8 cellular contexts compared by ENCODE assay signal in the genomic region with DNA sequence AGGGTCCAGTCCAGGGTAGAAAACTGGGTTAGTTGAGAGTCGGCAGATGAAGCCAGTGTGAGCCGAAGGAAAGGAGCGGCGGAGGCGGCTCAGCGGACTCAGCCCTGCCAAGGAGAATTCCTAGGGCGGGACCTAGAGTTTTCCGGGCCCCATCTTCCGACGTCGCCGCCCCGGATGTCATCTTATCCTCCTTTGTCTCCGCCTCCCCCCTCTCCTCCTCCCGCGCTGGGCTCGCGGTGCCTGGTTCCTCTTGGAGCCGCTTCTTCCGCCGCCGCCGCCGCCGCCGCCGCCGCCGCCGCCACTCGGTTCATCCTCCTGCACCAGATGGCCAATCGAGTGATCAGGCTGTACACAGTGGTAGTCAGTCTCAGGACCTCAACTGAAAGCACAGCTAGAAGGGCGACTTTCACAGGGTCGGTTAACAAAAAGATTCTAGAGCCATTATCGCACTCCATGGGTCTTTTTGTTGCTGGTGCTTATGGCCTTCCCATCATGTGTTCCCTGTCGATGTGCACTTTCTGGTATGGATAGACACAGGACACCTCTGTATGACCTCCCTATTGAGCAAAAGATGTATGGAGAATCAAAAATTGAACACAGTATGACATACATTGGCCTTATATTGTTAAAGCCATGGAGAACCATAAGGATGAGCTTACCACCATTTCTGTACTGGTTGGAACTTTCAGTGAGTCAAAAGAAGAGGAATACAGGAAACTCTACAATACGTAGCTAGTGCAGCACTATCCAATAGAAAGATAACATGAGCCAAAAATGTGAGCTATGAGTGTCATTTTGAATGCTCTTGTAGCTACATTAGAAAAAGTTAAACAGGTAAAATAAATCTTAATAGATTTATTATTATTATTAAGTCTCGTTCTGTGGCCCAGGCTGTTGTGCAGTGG. TPM values are rescaled to one million over a fixed set of nuclear protein-coding genes. Genes with fewer than 3 reads are reported as not detected.
DNase-seq lines count a peak whose midpoint lies in the region; ATAC-seq and TF ChIP-seq lines count a peak whose summit lies in the region.

No MANE protein-coding gene starts in this region.

- peak overlapping the region; percentile 44 to 65 for H3K4me3 ChIP-seq in duodenal mucosa (ENCODE audit: low read depth in 1 of 2, low read length in 2 of 2)
- H3K4me3 ChIP-seq in lower leg skin (ENCODE audit: low read depth, poor library complexity, severe bottlenecking) = no peak overlapping the region

- TF ChIP-seq POLR2A in lower leg skin (IDR thresholded peaks at IDR 0.05) = no peak

- peak overlapping the region; percentile 25 for H3K27ac ChIP-seq in duodenal mucosa (ENCODE audit: low read depth, low read length)

- 6 to 35% methylated on average over 27 to 38 of the region's 38 CpGs for WGBS in lower leg skin, 2 donors

- no peak for TF ChIP-seq CTCF in lower leg skin (IDR thresholded peaks at IDR 0.05)

- ATAC-seq in GM19438 (IDR thresholded peaks at IDR 0.05; ENCODE audit: low read depth, unreplicated experiment) (peak; percentile 95), HG03558 (IDR thresholded peaks at IDR 0.05; ENCODE audit: extremely low read depth, unreplicated experiment) (peak; percentile 69)

- no peaks in the 10 kb centered on the region for H3K36me3 ChIP-seq in duodenal mucosa (ENCODE audit: control insufficient read depth in 1 of 2, insufficient read depth in 2 of 2, low read length in 2 of 2)

- H3K27me3 ChIP-seq in duodenal mucosa (ENCODE audit: control insufficient read depth in 1 of 2, insufficient read depth in 2 of 2, low read length in 2 of 2) = no peaks in the 10 kb centered on the region

- intact Hi-C loops in lower leg skin (cut with DNase I; ENCODE audit: low total_unique reads) = no loop called here

- peak overlapping the region in 1 of 2 donors; percentile 47 for H3K9ac ChIP-seq in duodenal mucosa (ENCODE audit: low read depth in 1 of 2, low read length in 2 of 2)

- H3K4me1 ChIP-seq in duodenal mucosa (ENCODE audit: control insufficient read depth in 1 of 2, insufficient read depth in 2 of 2, low read length in 2 of 2) = no peaks in the 10 kb centered on the region

- H3K9me3 ChIP-seq in duodenal mucosa (ENCODE audit: control insufficient read depth in 1 of 2, low read length in 2 of 2) = no peaks in the 10 kb centered on the region

- peak; percentile 75 for DNase-seq in CD1c-positive myeloid dendritic cell (ENCODE audit: extremely low spot score)
- DNase-seq in NCI-H69 (lab: John Stamatoyannopoulos, UW) = peak; percentile 94
- peak; percentile 26 to 28 for DNase-seq in activated CD4-positive, alpha-beta T cell treated with anti-CD3 and anti-CD28 coated beads, Interleukin-2, amount 50 U/mL, for 4 hours
- peak; percentile 79 to 95 for DNase-seq in lower leg skin (ENCODE audit: low spot score in 2 of 2)
- peak; percentile 53 to 72 for DNase-seq in stimulated activated CD4-positive, alpha-beta T cell treated with anti-CD3 and anti-CD28 coated beads, Interleukin-4, amount 100 ng/mL, for 48 hours (ENCODE audit: low read depth in 2 of 2)

RNA-seq across cellular contexts. Expression of a gene that starts 32.4 kb away (rescaled TPM):
- total RNA-seq in lower leg skin = 10 to 100 TPM; 60.3 to 81.8 (median 67.7) TPM

Comparison
In these comparisons a context has a peak if more than half of its experiments do, and no peak if none do; other contexts are left out.
1. DNase-seq: peak in every context shown above with its lines; median percentile 94 in NCI-H69; 87 in lower leg skin; 75 in CD1c-positive myeloid dendritic cell; 62 in stimulated activated CD4-positive, alpha-beta T cell treated with anti-CD3 and anti-CD28 coated beads, Interleukin-4, amount 100 ng/mL, for 48 hours; 27 in activated CD4-positive, alpha-beta T cell treated with anti-CD3 and anti-CD28 coated beads, Interleukin-2, amount 50 U/mL, for 4 hours.